In the genomic region with DNA sequence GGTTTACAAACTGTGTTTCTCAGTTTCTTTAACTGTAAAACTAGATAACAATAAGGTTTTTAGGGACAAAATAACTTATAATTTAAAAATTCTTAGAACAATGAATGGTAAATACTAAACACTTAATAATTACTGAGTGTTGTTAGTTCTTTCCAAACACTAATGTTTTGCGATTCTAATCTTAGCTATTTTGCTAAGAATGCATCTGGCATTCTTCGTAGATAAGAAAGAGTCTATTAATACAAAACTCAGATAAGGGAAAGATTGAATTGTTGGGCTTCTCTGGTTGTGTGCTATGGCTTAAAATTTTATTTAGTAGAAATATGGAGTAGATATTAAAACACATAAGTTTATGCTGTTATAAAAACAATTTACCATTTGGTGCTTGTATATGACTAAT, we compare ENCODE assay signal across 26 cellular contexts. TPM values are rescaled to one million over a fixed set of nuclear protein-coding genes. Genes with fewer than 3 reads are reported as not detected.
DNase-seq lines count a peak whose midpoint lies in the region; ATAC-seq and TF ChIP-seq lines count a peak whose summit lies in the region.
"Had no signal": no experiment of that assay in that cellular context is flagged by ENCODE, and none has a peak within 500 bp of the region (broad histone marks: within the 10 kb centered on the region; RNA-seq: fewer than 3 reads in every experiment).

No MANE protein-coding gene starts in this region.

- H3K4me1 ChIP-seq in left ventricle myocardium inferior, result peaks cover 11% of the 10 kb centered on the region
- H3K4me1 ChIP-seq in trophoblast cell (ENCODE audit: control insufficient read depth in 1 of 2, insufficient read depth in 2 of 2, low read length in 2 of 2), result no peaks in the 10 kb centered on the region
- H3K4me1 ChIP-seq: BE2C had no signal

- WGBS in trophoblast cell (ENCODE audit: extremely low coverage, insufficient coverage, insufficient read length), result no CpG with 5 or more reads among the region's 2 CpGs

- H3K9me3 Mint-ChIP-seq in activated naive CD4-positive, alpha-beta T cell treated with anti-CD3 and anti-CD28 coated beads for 36 hours, result peaks cover 2% of the 10 kb centered on the region

- H3K9me3 ChIP-seq in left ventricle myocardium inferior (replicated peaks) (no peaks in the 10 kb centered on the region), trophoblast cell (ENCODE audit: insufficient read depth, low read depth, low read length) (no peaks in the 10 kb centered on the region)
- H3K9me3 ChIP-seq: BE2C, MG63 had no signal

- H4K12ac ChIP-seq in trophoblast cell (ENCODE audit: low read depth, low read length), result no peak overlapping the region

- H2BK120ac ChIP-seq in trophoblast cell (ENCODE audit: insufficient read depth, low read length, poor library complexity), result no peak overlapping the region

- DNase-seq in left ventricle myocardium inferior (no peak), left ventricle myocardium superior (no peak), fibroblast of the aortic adventitia (ENCODE audit: low read depth) (peak; percentile 7), trophoblast cell (peak; percentile 25 to 84), NCI-H510A treated with DMSO at 0.1 percent for 48 hours (lab: John Stamatoyannopoulos, UW) (no peak)
- no peak for DNase-seq in activated CD4-positive, alpha-beta T cell treated with anti-CD3 and anti-CD28 coated beads for 1 hour
- no peak for DNase-seq in activated naive CD4-positive, alpha-beta T cell treated with anti-CD3 and anti-CD28 coated beads for 36 hours
- DNase-seq: 8988T; ACHN; BE2C; Calu3; CD8-positive, alpha-beta memory T cell; DMS79 treated with DMSO at 0.1 percent for 48 hours; GF-D8; KG1; MG63; NCI-H1105 treated with DMSO at 0.1 percent for 48 hours; NCI-H146; NCI-H1930; NCI-H2107; NCI-H446; NCI-H526; SHP77 treated with DMSO at 0.1 percent for 48 hours had no signal

- H3K4me2 ChIP-seq in trophoblast cell (ENCODE audit: low read length), result no peak overlapping the region

- no peak overlapping the region for H3K27ac Mint-ChIP-seq in activated naive CD4-positive, alpha-beta T cell treated with anti-CD3 and anti-CD28 coated beads for 36 hours
- H3K27ac Mint-ChIP-seq: CD14-positive monocyte; CD8-positive, alpha-beta memory T cell had no signal

- H3K18ac ChIP-seq in trophoblast cell (ENCODE audit: low read length), result no peak overlapping the region

- ATAC-seq in left ventricle myocardium superior, result no peak
- ATAC-seq: HCT116 had no signal

- H3K27ac ChIP-seq in left ventricle myocardium inferior (replicated peaks), result no peak overlapping the region
- H3K27ac ChIP-seq in trophoblast cell (ENCODE audit: low read depth, low read length), result no peak overlapping the region

- H3K36me3 Mint-ChIP-seq in activated naive CD4-positive, alpha-beta T cell treated with anti-CD3 and anti-CD28 coated beads for 36 hours (ENCODE audit: low read depth), result no peaks in the 10 kb centered on the region
- H3K36me3 Mint-ChIP-seq: CD14-positive monocyte; CD8-positive, alpha-beta memory T cell had no signal

- peaks cover 2% of the 10 kb centered on the region for H3K27me3 Mint-ChIP-seq in activated naive CD4-positive, alpha-beta T cell treated with anti-CD3 and anti-CD28 coated beads for 36 hours (ENCODE audit: low read depth)

- H2BK5ac ChIP-seq in trophoblast cell (ENCODE audit: low read depth, low read length, poor library complexity), result no peak overlapping the region

- no peak overlapping the region for H3K4me3 Mint-ChIP-seq in activated naive CD4-positive, alpha-beta T cell treated with anti-CD3 and anti-CD28 coated beads for 36 hours
- H3K4me3 Mint-ChIP-seq: CD14-positive monocyte; CD8-positive, alpha-beta memory T cell had no signal

- no peak overlapping the region for H2AK5ac ChIP-seq in trophoblast cell (ENCODE audit: low read length)

- H2AFZ ChIP-seq in trophoblast cell (ENCODE audit: insufficient read depth, low read length, poor library complexity), result no peak overlapping the region

- H3K9ac ChIP-seq in trophoblast cell (ENCODE audit: low read length), result no peak overlapping the region

- intact Hi-C loops in left ventricle myocardium inferior (cut with micrococcal nuclease), result no loop called here
- intact Hi-C loops in left ventricle myocardium superior (cut with micrococcal nuclease), result no loop called here
- intact Hi-C loops in activated naive CD4-positive, alpha-beta T cell treated with anti-CD3 and anti-CD28 coated beads for 36 hours (cut with micrococcal nuclease), result no loop called here

- H3K27me3 ChIP-seq in left ventricle myocardium inferior (ENCODE audit: low read depth), result no peaks in the 10 kb centered on the region
- H3K27me3 ChIP-seq in trophoblast cell (ENCODE audit: insufficient read depth, low read length), result no peaks in the 10 kb centered on the region
- H3K27me3 ChIP-seq: BE2C, MG63 had no signal

- no peak overlapping the region for H4K8ac ChIP-seq in trophoblast cell (ENCODE audit: low read depth, low read length)

- no peak overlapping the region for H3K23ac ChIP-seq in trophoblast cell (ENCODE audit: low read length)

- H3K14ac ChIP-seq in trophoblast cell (ENCODE audit: low read length), result no peak overlapping the region

- no peaks in the 10 kb centered on the region for H3K79me2 ChIP-seq in trophoblast cell (ENCODE audit: control insufficient read depth, insufficient read depth, low read length, poor library complexity)

- CTCF ChIA-PET in activated naive CD4-positive, alpha-beta T cell treated with anti-CD3 and anti-CD28 coated beads for 36 hours (lab: Charles Lee), result no interaction called here

- H3K79me1 ChIP-seq in trophoblast cell (ENCODE audit: low read length), result no peaks in the 10 kb centered on the region

- H2BK12ac ChIP-seq in trophoblast cell (ENCODE audit: low read length), result no peak overlapping the region

- H3K4ac ChIP-seq in trophoblast cell (ENCODE audit: low read depth, low read length), result no peak overlapping the region

- no peak for TF ChIP-seq CTCF in left ventricle myocardium inferior (IDR thresholded peaks at IDR 0.05; ENCODE audit: borderline replicate concordance)
- no peak for TF ChIP-seq CTCF in fibroblast of the aortic adventitia (IDR thresholded peaks at IDR 0.05; ENCODE audit: insufficient read depth, low read length)

- no peaks in the 10 kb centered on the region for H3K4me1 Mint-ChIP-seq in activated naive CD4-positive, alpha-beta T cell treated with anti-CD3 and anti-CD28 coated beads for 36 hours (ENCODE audit: low read depth)
- H3K4me1 Mint-ChIP-seq: CD14-positive monocyte; CD8-positive, alpha-beta memory T cell had no signal

- H4K91ac ChIP-seq in trophoblast cell (ENCODE audit: low read depth, low read length), result no peak overlapping the region

- peak overlapping the region; percentile 1 for H3K4me3 ChIP-seq in left ventricle myocardium inferior
- no peak overlapping the region for H3K4me3 ChIP-seq in fibroblast of the aortic adventitia (ENCODE audit: low read depth, low read length)
- no peak overlapping the region for H3K4me3 ChIP-seq in trophoblast cell (ENCODE audit: low read depth, low read length)
- H3K4me3 ChIP-seq: MG63 had no signal

- H3K36me3 ChIP-seq in left ventricle myocardium inferior (no peaks in the 10 kb centered on the region), trophoblast cell (ENCODE audit: control insufficient read depth in 1 of 2, insufficient read depth in 2 of 2, low read length in 2 of 2) (no peaks in the 10 kb centered on the region)
- H3K36me3 ChIP-seq: BE2C, MG63 had no signal

RNA-seq across cellular contexts. Expression of a gene that starts 45.4 kb away (rescaled TPM):
- total RNA-seq in left ventricle myocardium inferior (not detected), left ventricle myocardium superior (not detected), fibroblast of the aortic adventitia (ENCODE audit: low replicate concordance) (3.8 TPM in 1 of 2 replicates, not detected in the other)
- polyA plus RNA-seq in trophoblast cell (2013), result 0.21 and 0.26 TPM in 2 replicates
- total RNA-seq in activated naive CD4-positive, alpha-beta T cell treated with anti-CD3 and anti-CD28 coated beads for 36 hours, result not detected
- total RNA-seq: Calu3; CD8-positive, alpha-beta memory T cell; H4 had no signal
- polyA plus RNA-seq: CD14-positive monocyte; CD8-positive, alpha-beta memory T cell had no signal

Comparison
In these comparisons a context has a peak if more than half of its experiments do, and no peak if none do; other contexts are left out.
1. DNase-seq: peak in fibroblast of the aortic adventitia (single experiment) and trophoblast cell (2 of 2); none in left ventricle myocardium inferior (single experiment), left ventricle myocardium superior (single experiment), NCI-H510A treated with DMSO at 0.1 percent for 48 hours (single experiment), activated CD4-positive, alpha-beta T cell treated with anti-CD3 and anti-CD28 coated beads for 1 hour (single experiment) and activated naive CD4-positive, alpha-beta T cell treated with anti-CD3 and anti-CD28 coated beads for 36 hours (single experiment).